Comparison of ENCODE assay signal across 1 cellular context in the genomic region with DNA sequence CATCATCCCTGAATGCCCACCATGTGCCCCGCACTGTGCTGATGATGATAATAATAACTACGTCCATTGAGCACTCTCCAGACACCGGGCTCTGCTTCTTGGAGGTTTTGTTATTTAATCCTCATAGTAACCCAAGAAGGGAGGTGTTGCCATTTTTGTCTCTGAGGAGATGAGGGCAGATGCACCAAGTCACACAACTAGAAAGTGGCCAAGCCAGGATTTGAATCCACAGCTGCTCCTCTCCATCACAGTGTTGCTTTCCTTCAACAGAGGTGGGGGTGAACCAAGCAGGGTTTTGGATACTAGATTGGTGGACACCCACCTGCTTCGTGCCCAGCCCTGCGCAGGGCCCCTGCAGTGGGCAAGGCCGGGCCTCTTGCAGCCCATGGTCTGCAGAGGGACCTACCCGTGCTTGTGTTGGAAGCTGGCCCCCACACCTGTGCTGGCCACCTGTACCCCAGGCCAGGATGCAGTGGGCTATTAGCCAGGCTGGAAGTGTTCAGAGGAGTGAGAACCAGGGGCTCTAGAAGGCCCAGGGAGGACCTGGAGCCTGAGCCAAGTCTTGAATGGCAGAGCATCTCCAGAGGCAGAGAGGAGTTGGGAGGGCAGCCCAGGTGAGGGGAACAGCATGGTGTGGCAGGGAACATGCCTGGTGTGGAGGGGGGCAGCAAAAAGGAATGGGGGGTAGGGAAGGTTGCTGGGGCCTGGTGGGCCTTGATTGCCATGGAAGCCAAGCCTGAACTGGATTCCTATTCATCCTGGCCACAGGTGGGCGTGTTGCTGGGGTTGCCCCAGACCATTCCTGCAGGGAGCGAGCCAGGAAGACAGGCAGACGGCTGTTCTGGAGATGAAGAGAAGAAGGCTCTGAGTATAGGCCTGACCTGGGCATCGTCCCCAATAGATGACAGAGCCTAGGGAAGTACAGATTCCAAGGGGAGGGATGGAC.
TF ChIP-seq lines count a peak whose summit lies in the region.

No MANE protein-coding gene starts in this region.

TF ChIP-seq in HepG2, 621 proteins besides CTCF, POLR2A, EP300 and RAD21:
- TF ChIP-seq AGO1 (IDR thresholded peaks at IDR 0.05; ENCODE audit: low read depth, low read length, poor library complexity, severe bottlenecking) (peak; percentile 33), ZFP1 (CRISPR knock-in tag; IDR thresholded peaks at IDR 0.05) (no peak), AGO2 (optimal IDR thresholded peaks at IDR 0.05; ENCODE audit: low read depth, low read length) (peak; percentile 65), SMAD1 (CRISPR knock-in tag; IDR thresholded peaks at IDR 0.05; ENCODE audit: borderline replicate concordance, low read depth) (no peak), ZC3H13 (CRISPR knock-in tag; IDR thresholded peaks at IDR 0.05) (0 out of 2 replicates have a peak, but pooled peaks have one; percentile 9), KMT2A (CRISPR knock-in tag; IDR thresholded peaks at IDR 0.05) (no peak), FOSL2 (CRISPR knock-in tag; IDR thresholded peaks at IDR 0.05) (no peak), ELF3 (CRISPR knock-in tag; IDR thresholded peaks at IDR 0.05) (no peak), HOXA5 (CRISPR knock-in tag; IDR thresholded peaks at IDR 0.05) (no peak), ATM (IDR thresholded peaks at IDR 0.05; ENCODE audit: borderline replicate concordance) (no peak), ZBTB3 (CRISPR knock-in tag; IDR thresholded peaks at IDR 0.05; ENCODE audit: borderline replicate concordance, low read depth) (no peak)
- TF ChIP-seq, protein P1, sequence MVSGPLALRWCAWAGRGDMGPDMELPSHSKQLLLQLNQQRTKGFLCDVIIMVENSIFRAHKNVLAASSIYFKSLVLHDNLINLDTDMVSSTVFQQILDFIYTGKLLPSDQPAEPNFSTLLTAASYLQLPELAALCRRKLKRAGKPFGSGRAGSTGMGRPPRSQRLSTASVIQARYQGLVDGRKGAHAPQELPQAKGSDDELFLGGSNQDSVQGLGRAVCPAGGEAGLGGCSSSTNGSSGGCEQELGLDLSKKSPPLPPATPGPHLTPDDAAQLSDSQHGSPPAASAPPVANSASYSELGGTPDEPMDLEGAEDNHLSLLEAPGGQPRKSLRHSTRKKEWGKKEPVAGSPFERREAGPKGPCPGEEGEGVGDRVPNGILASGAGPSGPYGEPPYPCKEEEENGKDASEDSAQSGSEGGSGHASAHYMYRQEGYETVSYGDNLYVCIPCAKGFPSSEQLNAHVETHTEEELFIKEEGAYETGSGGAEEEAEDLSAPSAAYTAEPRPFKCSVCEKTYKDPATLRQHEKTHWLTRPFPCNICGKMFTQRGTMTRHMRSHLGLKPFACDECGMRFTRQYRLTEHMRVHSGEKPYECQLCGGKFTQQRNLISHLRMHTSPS (CRISPR knock-in tag; IDR thresholded peaks at IDR 0.05; ENCODE audit: low read depth), result no peak
- TF ChIP-seq, protein P2, sequence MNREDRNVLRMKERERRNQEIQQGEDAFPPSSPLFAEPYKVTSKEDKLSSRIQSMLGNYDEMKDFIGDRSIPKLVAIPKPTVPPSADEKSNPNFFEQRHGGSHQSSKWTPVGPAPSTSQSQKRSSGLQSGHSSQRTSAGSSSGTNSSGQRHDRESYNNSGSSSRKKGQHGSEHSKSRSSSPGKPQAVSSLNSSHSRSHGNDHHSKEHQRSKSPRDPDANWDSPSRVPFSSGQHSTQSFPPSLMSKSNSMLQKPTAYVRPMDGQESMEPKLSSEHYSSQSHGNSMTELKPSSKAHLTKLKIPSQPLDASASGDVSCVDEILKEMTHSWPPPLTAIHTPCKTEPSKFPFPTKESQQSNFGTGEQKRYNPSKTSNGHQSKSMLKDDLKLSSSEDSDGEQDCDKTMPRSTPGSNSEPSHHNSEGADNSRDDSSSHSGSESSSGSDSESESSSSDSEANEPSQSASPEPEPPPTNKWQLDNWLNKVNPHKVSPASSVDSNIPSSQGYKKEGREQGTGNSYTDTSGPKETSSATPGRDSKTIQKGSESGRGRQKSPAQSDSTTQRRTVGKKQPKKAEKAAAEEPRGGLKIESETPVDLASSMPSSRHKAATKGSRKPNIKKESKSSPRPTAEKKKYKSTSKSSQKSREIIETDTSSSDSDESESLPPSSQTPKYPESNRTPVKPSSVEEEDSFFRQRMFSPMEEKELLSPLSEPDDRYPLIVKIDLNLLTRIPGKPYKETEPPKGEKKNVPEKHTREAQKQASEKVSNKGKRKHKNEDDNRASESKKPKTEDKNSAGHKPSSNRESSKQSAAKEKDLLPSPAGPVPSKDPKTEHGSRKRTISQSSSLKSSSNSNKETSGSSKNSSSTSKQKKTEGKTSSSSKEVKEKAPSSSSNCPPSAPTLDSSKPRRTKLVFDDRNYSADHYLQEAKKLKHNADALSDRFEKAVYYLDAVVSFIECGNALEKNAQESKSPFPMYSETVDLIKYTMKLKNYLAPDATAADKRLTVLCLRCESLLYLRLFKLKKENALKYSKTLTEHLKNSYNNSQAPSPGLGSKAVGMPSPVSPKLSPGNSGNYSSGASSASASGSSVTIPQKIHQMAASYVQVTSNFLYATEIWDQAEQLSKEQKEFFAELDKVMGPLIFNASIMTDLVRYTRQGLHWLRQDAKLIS (CRISPR knock-in tag; IDR thresholded peaks at IDR 0.05), result no peak
TF ChIP-seq in HepG2: peak in this region for 3.
